ENCODE assay signal across 16 cellular contexts in genomic region chr1:4961935-4962645, GRCh38.
DNase-seq lines count a peak whose midpoint lies in the region; ATAC-seq and TF ChIP-seq lines count a peak whose summit lies in the region.
"Had no signal": no experiment of that assay in that cellular context is flagged by ENCODE, and none has a peak within 500 bp of the region (broad histone marks: within the 10 kb centered on the region; RNA-seq: fewer than 3 reads in every experiment).

No MANE protein-coding gene starts in this region.

- DNase-seq in adrenal gland (peak in 6 of 7 donors; percentile 35 to 61 (median 53)), mesenteric fat pad (ENCODE audit: low spot score) (peak; percentile 59), upper lobe of right lung (peak; percentile 20), epidermal melanocyte (ENCODE audit: insufficient read length, low spot score) (no peak), WERI-Rb-1 (no peak)
- DNase-seq: AML-193; Caco-2; Calu3; CD4-positive, alpha-beta T cell; CD8-positive, alpha-beta T cell; DMS79 treated with DMSO at 0.1 percent for 48 hours; GF-D8 had no signal

- peaks cover 11 to 14% of the 10 kb centered on the region in 2 donors for H3K4me1 ChIP-seq in adrenal gland (replicated peaks in 1 of 2)
- no peaks in the 10 kb centered on the region for H3K4me1 ChIP-seq in upper lobe of right lung
- H3K4me1 ChIP-seq: Caco-2 had no signal

- H3K36me3 ChIP-seq in adrenal gland (replicated peaks in 1 of 2): no peaks in the 10 kb centered on the region
- H3K36me3 ChIP-seq in upper lobe of right lung: no peaks in the 10 kb centered on the region
- H3K36me3 ChIP-seq in WERI-Rb-1: no peaks in the 10 kb centered on the region
- H3K36me3 ChIP-seq: BLaER1 treated with 17β-estradiol and CSF1 and Interleukin-3, amounts not matched to agents 10 nM and 100 nM had no signal

- H3K4me3 ChIP-seq in adrenal gland: no peak overlapping the region
- H3K4me3 ChIP-seq in upper lobe of right lung: no peak overlapping the region
- no peak overlapping the region for H3K4me3 ChIP-seq in WERI-Rb-1 (ENCODE audit: low read depth, low read length)
- H3K4me3 ChIP-seq: A549; BLaER1 treated with 17β-estradiol and CSF1 and Interleukin-3, amounts not matched to agents 10 nM and 100 nM had no signal

- no peak for ATAC-seq in upper lobe of right lung
- ATAC-seq: CD8-positive, alpha-beta T cell had no signal

- H3K27ac ChIP-seq in adrenal gland: peak overlapping the region in 1 of 5 donors; percentile 32
- H3K27ac ChIP-seq in upper lobe of right lung: no peak overlapping the region
- H3K27ac ChIP-seq in WERI-Rb-1: no peak overlapping the region
- H3K27ac ChIP-seq: 22Rv1; BLaER1 treated with 17β-estradiol and CSF1 and Interleukin-3, amounts not matched to agents 10 nM and 100 nM; C4-2B had no signal

- intact Hi-C loops in adrenal gland (cut with DNase I): no loop called here
- intact Hi-C loops in upper lobe of right lung (cut with DNase I): no loop called here

- TF ChIP-seq POLR2A in adrenal gland (IDR thresholded peaks at IDR 0.05): no peak

- H3K9me3 ChIP-seq in adrenal gland (replicated peaks in 1 of 3) (no peaks in the 10 kb centered on the region), upper lobe of right lung (no peaks in the 10 kb centered on the region), WERI-Rb-1 (ENCODE audit: severe bottlenecking) (peaks cover 3% of the 10 kb centered on the region)
- H3K9me3 ChIP-seq: A549; BLaER1 treated with 17β-estradiol and CSF1 and Interleukin-3, amounts not matched to agents 10 nM and 100 nM; Caco-2 had no signal

- WGBS in adrenal gland, 4 donors: 74 to 85% (median 83%) methylated on average over 5 to 8 of the region's 8 CpGs

- H3K27me3 ChIP-seq in adrenal gland (no peaks in the 10 kb centered on the region), upper lobe of right lung (no peaks in the 10 kb centered on the region), WERI-Rb-1 (ENCODE audit: insufficient read depth, low read depth, severe bottlenecking) (peaks cover 93% of the 10 kb centered on the region)
- H3K27me3 ChIP-seq: BLaER1 treated with 17β-estradiol and CSF1 and Interleukin-3, amounts not matched to agents 10 nM and 100 nM had no signal

- no peak for TF ChIP-seq CTCF in adrenal gland (IDR thresholded peaks at IDR 0.05)
- no peak for TF ChIP-seq CTCF in upper lobe of right lung (IDR thresholded peaks at IDR 0.05)
- no peak for TF ChIP-seq CTCF in WERI-Rb-1 (IDR thresholded peaks at IDR 0.05; ENCODE audit: low read depth, low read length)

Comparison
In these comparisons a context has a peak if more than half of its experiments do, and no peak if none do; other contexts are left out.
1. DNase-seq: peak in adrenal gland (6 of 7), mesenteric fat pad (single experiment) and upper lobe of right lung (single experiment); none in epidermal melanocyte (single experiment) and WERI-Rb-1 (single experiment).